ENCODE assay signal across 1 cellular context in the genomic region with DNA sequence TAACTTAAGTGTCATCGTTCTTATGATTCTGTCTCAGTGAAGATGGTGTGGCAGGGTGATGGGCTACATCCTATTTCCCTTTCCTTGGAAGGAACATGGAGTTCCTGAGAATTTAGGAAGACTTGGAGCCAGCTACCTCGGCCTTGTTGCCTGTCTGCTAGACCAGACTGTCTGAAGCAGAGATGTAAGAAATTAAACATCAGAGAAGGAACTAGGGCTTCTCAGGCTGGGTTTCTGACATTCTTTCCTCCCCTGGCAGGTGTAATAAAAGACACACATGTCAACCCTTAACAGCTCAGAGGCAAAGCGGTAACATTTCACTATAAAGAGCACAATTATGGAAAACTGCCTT.
TF ChIP-seq lines count a peak whose summit lies in the region.

No MANE protein-coding gene starts in this region.

TF ChIP-seq in IMR-90, 13 proteins besides CTCF, POLR2A, EP300 and RAD21:
- TF ChIP-seq MAFK (IDR thresholded peaks at IDR 0.05; ENCODE audit: low read depth, low read length) = no peak
- no peak for TF ChIP-seq NFE2L2 (IDR thresholded peaks at IDR 0.05; ENCODE audit: low read depth, low read length)
- no peak for TF ChIP-seq CEBPB (IDR thresholded peaks at IDR 0.05; ENCODE audit: low read depth, low read length)
- TF ChIP-seq USF2 (IDR thresholded peaks at IDR 0.05; ENCODE audit: low read depth, low read length) = no peak
- no peak for TF ChIP-seq MXI1 (IDR thresholded peaks at IDR 0.05; ENCODE audit: borderline replicate concordance, low read depth, low read length)
- TF ChIP-seq, protein P1, sequence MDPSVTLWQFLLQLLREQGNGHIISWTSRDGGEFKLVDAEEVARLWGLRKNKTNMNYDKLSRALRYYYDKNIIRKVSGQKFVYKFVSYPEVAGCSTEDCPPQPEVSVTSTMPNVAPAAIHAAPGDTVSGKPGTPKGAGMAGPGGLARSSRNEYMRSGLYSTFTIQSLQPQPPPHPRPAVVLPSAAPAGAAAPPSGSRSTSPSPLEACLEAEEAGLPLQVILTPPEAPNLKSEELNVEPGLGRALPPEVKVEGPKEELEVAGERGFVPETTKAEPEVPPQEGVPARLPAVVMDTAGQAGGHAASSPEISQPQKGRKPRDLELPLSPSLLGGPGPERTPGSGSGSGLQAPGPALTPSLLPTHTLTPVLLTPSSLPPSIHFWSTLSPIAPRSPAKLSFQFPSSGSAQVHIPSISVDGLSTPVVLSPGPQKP (IDR thresholded peaks at IDR 0.05; ENCODE audit: borderline replicate concordance, low read depth, low read length) = no peak
- TF ChIP-seq RFX5 (IDR thresholded peaks at IDR 0.05; ENCODE audit: low read depth, low read length) = no peak
- no peak for TF ChIP-seq MAZ (IDR thresholded peaks at IDR 0.05; ENCODE audit: borderline replicate concordance, low read depth, low read length)
- no peak for TF ChIP-seq SMC3 (IDR thresholded peaks at IDR 0.05; ENCODE audit: low read depth, low read length)
- TF ChIP-seq FOS (IDR thresholded peaks at IDR 0.05; ENCODE audit: low read depth, low read length) = no peak
- no peak for TF ChIP-seq RCOR1 (IDR thresholded peaks at IDR 0.05; ENCODE audit: insufficient replicate concordance, low read length)
- no peak for TF ChIP-seq BHLHE40 (IDR thresholded peaks at IDR 0.05; ENCODE audit: low read depth, low read length)
